In the genomic region with DNA sequence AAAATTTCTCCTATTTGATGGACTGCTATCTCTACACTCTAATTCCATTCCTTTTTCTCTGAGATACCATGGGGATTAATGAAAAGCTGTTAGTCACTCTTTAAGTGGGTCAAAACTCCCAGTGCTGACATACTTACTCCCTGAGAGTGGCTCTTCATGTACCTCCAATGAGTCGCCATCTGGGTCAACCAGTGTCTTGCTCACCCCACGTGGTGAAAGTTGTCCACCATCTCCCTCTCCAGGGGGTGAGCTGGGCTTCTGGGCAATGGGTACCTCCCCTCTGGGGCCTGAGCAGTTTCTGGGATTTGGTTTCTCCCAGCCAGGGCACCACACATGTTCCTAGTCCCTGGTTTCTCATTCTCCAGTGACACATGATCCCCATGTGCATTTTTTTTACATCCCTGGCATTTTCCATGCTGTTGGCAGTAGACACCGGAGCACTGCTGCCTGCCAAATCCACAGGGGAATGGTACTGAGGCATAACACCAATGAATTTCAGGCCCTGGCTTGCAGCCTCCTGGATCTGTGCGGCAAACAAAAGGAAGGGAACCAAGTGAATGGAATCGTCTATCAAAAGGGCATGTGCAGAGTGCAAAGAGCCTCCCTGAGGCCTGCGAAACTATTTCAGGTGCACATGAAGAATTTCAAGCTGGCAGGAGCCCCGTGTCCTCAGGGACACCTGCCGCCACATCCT, we compare ENCODE assay signal across 15 cellular contexts.
DNase-seq lines count a peak whose midpoint lies in the region; ATAC-seq, FAIRE-seq and TF ChIP-seq lines count a peak whose summit lies in the region.
"Had no signal": no experiment of that assay in that cellular context is flagged by ENCODE, and none has a peak within 500 bp of the region (broad histone marks: within the 10 kb centered on the region; RNA-seq: fewer than 3 reads in every experiment).

No MANE protein-coding gene starts in this region.

- peak; percentile 75 for FAIRE-seq in RCC 7860 (lab: Jason Lieb, UNC)
- FAIRE-seq: frontal cortex had no signal

- H3K36me3 ChIP-seq in HAP-1 (replicated peaks): no peaks in the 10 kb centered on the region
- H3K36me3 ChIP-seq in ascending aorta: no peaks in the 10 kb centered on the region

- ATAC-seq in GM21619 (IDR thresholded peaks at IDR 0.05; ENCODE audit: unreplicated experiment) (no peak), GM18907 (IDR thresholded peaks at IDR 0.05; ENCODE audit: unreplicated experiment) (no peak)
- ATAC-seq: Right ventricle myocardium inferior had no signal

- H3K4me3 ChIP-seq in HAP-1: no peak overlapping the region
- no peak overlapping the region for H3K4me3 ChIP-seq in ascending aorta

- H3K27me3 ChIP-seq in HAP-1 (ENCODE audit: low read depth) (no peaks in the 10 kb centered on the region), ascending aorta (no peaks in the 10 kb centered on the region)

- H3K4me1 ChIP-seq in HAP-1 (no peaks in the 10 kb centered on the region), ascending aorta (no peaks in the 10 kb centered on the region)

- H3K9me3 ChIP-seq in HAP-1: no peaks in the 10 kb centered on the region
- no peaks in the 10 kb centered on the region for H3K9me3 ChIP-seq in ascending aorta

- no peak for TF ChIP-seq CTCF in ascending aorta (IDR thresholded peaks at IDR 0.05)

- in situ Hi-C loops in HAP-1 (cut with MboI; ENCODE audit: low sequenced_read_pairs): no loop called here

- intact Hi-C loops in ascending aorta (cut with DNase I): no loop called here

- no peak overlapping the region for H3K27ac ChIP-seq in ascending aorta

- DNase-seq in AG20443 (ENCODE audit: low spot score) (peak; percentile 11), GM03348 (ENCODE audit: low spot score) (peak; percentile 5), RCC 7860 (ENCODE audit: low spot score) (peak; percentile 62), glomerular visceral epithelial cell (ENCODE audit: extremely low spot score) (peak; percentile 42), HAP-1 (ENCODE audit: low spot score in 2 of 2) (no peak), ascending aorta (ENCODE audit: low spot score in 2 of 2) (no peak)
- DNase-seq: activated CD8-positive, alpha-beta memory T cell treated with anti-CD3 and anti-CD28 coated beads, Interleukin-2, amount 50 U/mL, for 4 hours; amniotic stem cell; H9; immature natural killer cell; NCI-H526 treated with DMSO at 0.1 percent for 48 hours had no signal

Comparison
In these comparisons a context has a peak if more than half of its experiments do, and no peak if none do; other contexts are left out.
1. DNase-seq: peak in AG20443 (single experiment), GM03348 (single experiment), RCC 7860 (single experiment) and glomerular visceral epithelial cell (single experiment); none in HAP-1 (0 of 2) and ascending aorta (0 of 2).